In the genomic region with DNA sequence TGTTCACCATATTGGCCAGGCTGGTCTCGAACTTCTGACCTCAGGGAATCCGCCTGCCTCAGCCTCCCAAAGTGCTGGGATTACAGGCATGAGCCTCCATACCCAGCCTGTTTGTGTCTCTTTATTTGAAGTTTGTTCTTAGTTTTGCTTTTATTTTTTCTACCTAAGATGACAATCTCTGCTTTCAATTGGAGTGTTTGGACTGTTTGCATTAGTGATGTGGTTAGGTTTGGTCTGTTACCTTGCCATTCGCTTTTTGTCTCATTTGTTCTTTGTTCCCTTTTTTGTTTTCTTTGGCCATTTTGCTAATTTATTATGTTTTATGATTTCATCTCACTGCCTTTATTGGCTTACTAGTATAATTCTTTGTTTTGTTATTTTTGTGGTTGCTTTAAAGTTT, we compare ENCODE assay signal across 31 cellular contexts.
"Had no signal": no experiment of that assay in that cellular context is flagged by ENCODE, and none has a peak within 500 bp of the region (broad histone marks: within the 10 kb centered on the region; RNA-seq: fewer than 3 reads in every experiment).

No MANE protein-coding gene starts in this region.

- H3K27ac ChIP-seq: ascending aorta, cardiac muscle cell, VCaP had no signal

- H3K27me3 ChIP-seq: ascending aorta, cardiac muscle cell had no signal

- H3K9me3 ChIP-seq: ascending aorta had no signal

- H3K4me3 ChIP-seq: ascending aorta, cardiac muscle cell had no signal

- H3K36me3 ChIP-seq: ascending aorta, cardiac muscle cell had no signal

- ATAC-seq: activated CD8-positive, alpha-beta T cell treated with anti-CD3 and anti-CD28 coated beads for 36 hours; activated naive CD8-positive, alpha-beta T cell treated with anti-CD3 and anti-CD28 coated beads, Interleukin-2, amount 50 U/mL, for 24 hours; activated T-cell treated with anti-CD3 and anti-CD28 coated beads, Interleukin-2, amount 50 U/mL, for 4 hours; activated T-cell treated with anti-CD3 and anti-CD28 coated beads, Interleukin-2, amount 50 U/mL, for 72 hours; activated T-helper 17 cell treated with anti-CD3 and anti-CD28 coated beads, Interleukin-2, amount 50 U/mL, for 72 hours had no signal

- FAIRE-seq: bronchial epithelial cell, TTC549 had no signal

- H3K4me1 ChIP-seq: ascending aorta had no signal

- DNase-seq: activated B cell treated with CpG ODN at 0.5 μM for 24 hours; activated CD4-positive, alpha-beta memory T cell treated with anti-CD3 and anti-CD28 coated beads for 36 hours; activated CD4-positive, alpha-beta T cell treated with anti-CD3 and anti-CD28 coated beads for 4 hours; activated CD4-positive, alpha-beta T cell treated with anti-CD3 and anti-CD28 coated beads, Interleukin-2, amount 10 ng/mL, durations not matched to agents 24 days and 14 days; activated CD4-positive, alpha-beta T cell treated with anti-CD3 and anti-CD28 coated beads, Interleukin-2, amount 50 U/mL, for 1 hour; activated CD4-positive, alpha-beta T cell treated with anti-CD3 and anti-CD28 coated beads, Interleukin-2, amount 50 U/mL, for 4 hours; activated CD4-positive, CD25-positive, alpha-beta regulatory T cell treated with anti-CD3 and anti-CD28 coated beads, Interleukin-2, amount 50 U/mL, for 72 hours; activated CD8-positive, alpha-beta memory T cell treated with anti-CD3 and anti-CD28 coated beads, Interleukin-2, amount 50 U/mL, for 4 hours; activated CD8-positive, alpha-beta T cell treated with anti-CD3 and anti-CD28 coated beads for 36 hours; activated effector memory CD4-positive, alpha-beta T cell treated with Interleukin-2 at 50 U/mL for 16 hours; activated gamma-delta T cell; activated naive CD4-positive, alpha-beta T cell treated with anti-CD3 and anti-CD28 coated beads, Interleukin-2, amount 10 ng/mL, durations not matched to agents 7 days and 5 days; activated naive CD4-positive, alpha-beta T cell treated with Interleukin-2 at 50 U/mL for 16 hours; activated naive CD8-positive, alpha-beta T cell treated with anti-CD3 and anti-CD28 coated beads, Interleukin-2, amount 10 ng/mL, durations not matched to agents 7 days and 5 days; activated naive CD8-positive, alpha-beta T cell treated with anti-CD3 and anti-CD28 coated beads, Interleukin-2, amount 50 U/mL, for 24 hours; activated T-cell treated with anti-CD3 and anti-CD28 coated beads for 4 hours; activated T-cell treated with anti-CD3 and anti-CD28 coated beads, Interleukin-2, amount 50 U/mL, for 1 hour; activated T-cell treated with anti-CD3 and anti-CD28 coated beads, Interleukin-2, amount 50 U/mL, for 4 hours; activated T-cell treated with anti-CD3 and anti-CD28 coated beads, Interleukin-2, amount 50 U/mL, for 72 hours; amygdala; anterior cingulate cortex; caudate nucleus; cerebellar nuclear complex; T-helper 2 cell; T-helper 9 cell had no signal
